In the genomic region with DNA sequence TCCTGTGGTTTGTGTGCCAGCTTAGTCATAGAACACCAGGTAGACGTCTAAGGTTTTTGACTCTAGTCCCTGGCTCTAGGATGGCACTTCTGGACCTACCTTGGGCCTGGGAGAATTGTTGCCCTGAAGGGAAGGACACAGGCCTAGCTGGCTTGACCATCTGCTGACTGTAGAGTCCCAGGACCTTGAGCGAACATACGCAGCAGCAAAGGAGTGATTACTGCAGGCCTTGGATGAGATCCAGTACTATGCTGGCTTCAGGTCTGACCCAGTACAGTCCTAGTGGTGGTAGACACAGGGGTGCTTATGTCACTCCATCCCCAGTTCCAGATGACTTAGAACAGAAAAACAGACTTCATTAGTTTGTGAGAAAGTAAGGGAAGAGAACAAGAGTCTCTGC, we compare ENCODE assay signal across 2 cellular contexts.
TF ChIP-seq lines count a peak whose summit lies in the region.

No MANE protein-coding gene starts in this region.

TF ChIP-seq in HepG2, 621 proteins besides CTCF, POLR2A, EP300 and RAD21:
- TF ChIP-seq NFKBIZ (CRISPR knock-in tag; IDR thresholded peaks at IDR 0.05) = no peak
- TF ChIP-seq PHF20 (CRISPR knock-in tag; IDR thresholded peaks at IDR 0.05) = no peak
- TF ChIP-seq SATB2 (CRISPR knock-in tag; IDR thresholded peaks at IDR 0.05) = no peak
- TF ChIP-seq SIN3B (IDR thresholded peaks at IDR 0.05; ENCODE audit: low read length) = no peak
- TF ChIP-seq ZNF619 (CRISPR knock-in tag; IDR thresholded peaks at IDR 0.05) = no peak
- no peak for TF ChIP-seq TMF1 (CRISPR knock-in tag; IDR thresholded peaks at IDR 0.05; ENCODE audit: low read depth)
- no peak for TF ChIP-seq DR1 (CRISPR knock-in tag; IDR thresholded peaks at IDR 0.05)
- no peak for TF ChIP-seq KLF13 (CRISPR knock-in tag; IDR thresholded peaks at IDR 0.05)
- TF ChIP-seq, protein P1, sequence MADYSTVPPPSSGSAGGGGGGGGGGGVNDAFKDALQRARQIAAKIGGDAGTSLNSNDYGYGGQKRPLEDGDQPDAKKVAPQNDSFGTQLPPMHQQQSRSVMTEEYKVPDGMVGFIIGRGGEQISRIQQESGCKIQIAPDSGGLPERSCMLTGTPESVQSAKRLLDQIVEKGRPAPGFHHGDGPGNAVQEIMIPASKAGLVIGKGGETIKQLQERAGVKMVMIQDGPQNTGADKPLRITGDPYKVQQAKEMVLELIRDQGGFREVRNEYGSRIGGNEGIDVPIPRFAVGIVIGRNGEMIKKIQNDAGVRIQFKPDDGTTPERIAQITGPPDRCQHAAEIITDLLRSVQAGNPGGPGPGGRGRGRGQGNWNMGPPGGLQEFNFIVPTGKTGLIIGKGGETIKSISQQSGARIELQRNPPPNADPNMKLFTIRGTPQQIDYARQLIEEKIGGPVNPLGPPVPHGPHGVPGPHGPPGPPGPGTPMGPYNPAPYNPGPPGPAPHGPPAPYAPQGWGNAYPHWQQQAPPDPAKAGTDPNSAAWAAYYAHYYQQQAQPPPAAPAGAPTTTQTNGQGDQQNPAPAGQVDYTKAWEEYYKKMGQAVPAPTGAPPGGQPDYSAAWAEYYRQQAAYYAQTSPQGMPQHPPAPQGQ (CRISPR knock-in tag; IDR thresholded peaks at IDR 0.05; ENCODE audit: borderline replicate concordance) = no peak
- TF ChIP-seq TAF1 (CRISPR knock-in tag; IDR thresholded peaks at IDR 0.05) = no peak
- no peak for TF ChIP-seq ZNF766 (CRISPR knock-in tag; IDR thresholded peaks at IDR 0.05; ENCODE audit: borderline replicate concordance)
- no peak for TF ChIP-seq ZZZ3 (CRISPR knock-in tag; IDR thresholded peaks at IDR 0.05; ENCODE audit: borderline replicate concordance)
- TF ChIP-seq ZNF33A (CRISPR knock-in tag; IDR thresholded peaks at IDR 0.05; ENCODE audit: borderline replicate concordance) = no peak
- TF ChIP-seq, protein P2, sequence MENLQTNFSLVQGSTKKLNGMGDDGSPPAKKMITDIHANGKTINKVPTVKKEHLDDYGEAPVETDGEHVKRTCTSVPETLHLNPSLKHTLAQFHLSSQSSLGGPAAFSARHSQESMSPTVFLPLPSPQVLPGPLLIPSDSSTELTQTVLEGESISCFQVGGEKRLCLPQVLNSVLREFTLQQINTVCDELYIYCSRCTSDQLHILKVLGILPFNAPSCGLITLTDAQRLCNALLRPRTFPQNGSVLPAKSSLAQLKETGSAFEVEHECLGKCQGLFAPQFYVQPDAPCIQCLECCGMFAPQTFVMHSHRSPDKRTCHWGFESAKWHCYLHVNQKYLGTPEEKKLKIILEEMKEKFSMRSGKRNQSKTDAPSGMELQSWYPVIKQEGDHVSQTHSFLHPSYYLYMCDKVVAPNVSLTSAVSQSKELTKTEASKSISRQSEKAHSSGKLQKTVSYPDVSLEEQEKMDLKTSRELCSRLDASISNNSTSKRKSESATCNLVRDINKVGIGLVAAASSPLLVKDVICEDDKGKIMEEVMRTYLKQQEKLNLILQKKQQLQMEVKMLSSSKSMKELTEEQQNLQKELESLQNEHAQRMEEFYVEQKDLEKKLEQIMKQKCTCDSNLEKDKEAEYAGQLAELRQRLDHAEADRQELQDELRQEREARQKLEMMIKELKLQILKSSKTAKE (CRISPR knock-in tag; IDR thresholded peaks at IDR 0.05; ENCODE audit: borderline replicate concordance) = no peak
- no peak for TF ChIP-seq ZNF564 (CRISPR knock-in tag; IDR thresholded peaks at IDR 0.05)
- TF ChIP-seq, protein P3, sequence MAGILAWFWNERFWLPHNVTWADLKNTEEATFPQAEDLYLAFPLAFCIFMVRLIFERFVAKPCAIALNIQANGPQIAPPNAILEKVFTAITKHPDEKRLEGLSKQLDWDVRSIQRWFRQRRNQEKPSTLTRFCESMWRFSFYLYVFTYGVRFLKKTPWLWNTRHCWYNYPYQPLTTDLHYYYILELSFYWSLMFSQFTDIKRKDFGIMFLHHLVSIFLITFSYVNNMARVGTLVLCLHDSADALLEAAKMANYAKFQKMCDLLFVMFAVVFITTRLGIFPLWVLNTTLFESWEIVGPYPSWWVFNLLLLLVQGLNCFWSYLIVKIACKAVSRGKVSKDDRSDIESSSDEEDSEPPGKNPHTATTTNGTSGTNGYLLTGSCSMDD (CRISPR knock-in tag; IDR thresholded peaks at IDR 0.05) = no peak

TF ChIP-seq in IMR-90, 13 proteins besides CTCF, POLR2A, EP300 and RAD21:
- TF ChIP-seq RCOR1 (IDR thresholded peaks at IDR 0.05; ENCODE audit: insufficient replicate concordance, low read length) (no peak), MXI1 (IDR thresholded peaks at IDR 0.05; ENCODE audit: borderline replicate concordance, low read depth, low read length) (no peak), MAZ (IDR thresholded peaks at IDR 0.05; ENCODE audit: borderline replicate concordance, low read depth, low read length) (no peak), MAFK (IDR thresholded peaks at IDR 0.05; ENCODE audit: low read depth, low read length) (no peak), CEBPB (IDR thresholded peaks at IDR 0.05; ENCODE audit: low read depth, low read length) (no peak), RFX5 (IDR thresholded peaks at IDR 0.05; ENCODE audit: low read depth, low read length) (no peak), BHLHE40 (IDR thresholded peaks at IDR 0.05; ENCODE audit: low read depth, low read length) (no peak), NFE2L2 (IDR thresholded peaks at IDR 0.05; ENCODE audit: low read depth, low read length) (no peak), FOS (IDR thresholded peaks at IDR 0.05; ENCODE audit: low read depth, low read length) (no peak), CHD1 (IDR thresholded peaks at IDR 0.05; ENCODE audit: low read depth, low read length) (no peak), SMC3 (IDR thresholded peaks at IDR 0.05; ENCODE audit: low read depth, low read length) (no peak)
- TF ChIP-seq, protein P4, sequence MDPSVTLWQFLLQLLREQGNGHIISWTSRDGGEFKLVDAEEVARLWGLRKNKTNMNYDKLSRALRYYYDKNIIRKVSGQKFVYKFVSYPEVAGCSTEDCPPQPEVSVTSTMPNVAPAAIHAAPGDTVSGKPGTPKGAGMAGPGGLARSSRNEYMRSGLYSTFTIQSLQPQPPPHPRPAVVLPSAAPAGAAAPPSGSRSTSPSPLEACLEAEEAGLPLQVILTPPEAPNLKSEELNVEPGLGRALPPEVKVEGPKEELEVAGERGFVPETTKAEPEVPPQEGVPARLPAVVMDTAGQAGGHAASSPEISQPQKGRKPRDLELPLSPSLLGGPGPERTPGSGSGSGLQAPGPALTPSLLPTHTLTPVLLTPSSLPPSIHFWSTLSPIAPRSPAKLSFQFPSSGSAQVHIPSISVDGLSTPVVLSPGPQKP (IDR thresholded peaks at IDR 0.05; ENCODE audit: borderline replicate concordance, low read depth, low read length) = no peak
- TF ChIP-seq, protein P5, sequence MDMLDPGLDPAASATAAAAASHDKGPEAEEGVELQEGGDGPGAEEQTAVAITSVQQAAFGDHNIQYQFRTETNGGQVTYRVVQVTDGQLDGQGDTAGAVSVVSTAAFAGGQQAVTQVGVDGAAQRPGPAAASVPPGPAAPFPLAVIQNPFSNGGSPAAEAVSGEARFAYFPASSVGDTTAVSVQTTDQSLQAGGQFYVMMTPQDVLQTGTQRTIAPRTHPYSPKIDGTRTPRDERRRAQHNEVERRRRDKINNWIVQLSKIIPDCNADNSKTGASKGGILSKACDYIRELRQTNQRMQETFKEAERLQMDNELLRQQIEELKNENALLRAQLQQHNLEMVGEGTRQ (IDR thresholded peaks at IDR 0.05; ENCODE audit: low read depth, low read length) = no peak
